3 cellular contexts compared by ENCODE assay signal in the genomic region with DNA sequence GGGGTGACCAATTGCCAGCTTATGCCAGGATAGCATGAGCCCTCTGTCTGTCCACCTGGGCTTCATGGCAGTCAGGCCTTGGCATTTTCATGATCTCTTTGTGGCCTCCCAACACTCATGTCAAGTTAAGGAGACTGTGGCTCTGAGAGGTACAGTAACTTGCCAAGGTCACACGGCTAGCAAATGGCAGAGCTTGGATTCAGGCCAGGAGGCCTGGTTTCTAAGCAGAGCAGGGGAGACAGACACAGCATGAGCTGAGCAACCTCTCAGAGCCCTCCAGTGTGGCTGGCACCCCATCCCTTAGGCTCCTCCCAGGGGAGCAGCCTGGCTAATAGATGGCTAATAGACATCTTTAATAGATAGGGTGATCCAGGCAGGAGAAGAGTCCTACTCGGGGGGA.
TF ChIP-seq lines count a peak whose summit lies in the region.

No MANE protein-coding gene starts in this region.

TF ChIP-seq in IMR-90, 13 proteins besides CTCF, POLR2A, EP300 and RAD21:
- TF ChIP-seq FOS (IDR thresholded peaks at IDR 0.05; ENCODE audit: low read depth, low read length) (no peak), MXI1 (IDR thresholded peaks at IDR 0.05; ENCODE audit: borderline replicate concordance, low read depth, low read length) (no peak), RCOR1 (IDR thresholded peaks at IDR 0.05; ENCODE audit: insufficient replicate concordance, low read length) (no peak)
TF ChIP-seq in IMR-90: peak in this region for 0.

TF ChIP-seq in GM12878, 131 proteins besides CTCF, POLR2A, EP300 and RAD21:
- TF ChIP-seq MTA2 (IDR thresholded peaks at IDR 0.05; ENCODE audit: low read depth) (no peak), SIX5 (IDR thresholded peaks at IDR 0.05; ENCODE audit: low read depth, low read length, severe bottlenecking) (no peak), JUND (IDR thresholded peaks at IDR 0.05; ENCODE audit: low read depth, low read length) (no peak), PAX8 (IDR thresholded peaks at IDR 0.05) (no peak), ZNF384 (IDR thresholded peaks at IDR 0.05; ENCODE audit: borderline replicate concordance, low read depth, low read length) (no peak), BCL11A (IDR thresholded peaks at IDR 0.05; ENCODE audit: low read depth, low read length) (no peak), ZNF24 (IDR thresholded peaks at IDR 0.05) (no peak), TARDBP (IDR thresholded peaks at IDR 0.05; ENCODE audit: borderline replicate concordance) (no peak), KDM1A (IDR thresholded peaks at IDR 0.05; ENCODE audit: borderline replicate concordance) (no peak), MEF2A (IDR thresholded peaks at IDR 0.05; ENCODE audit: insufficient read depth, low read depth, low read length) (no peak), NFXL1 (IDR thresholded peaks at IDR 0.05; ENCODE audit: borderline replicate concordance) (no peak), BACH1 (IDR thresholded peaks at IDR 0.05; ENCODE audit: borderline replicate concordance) (no peak), ATF7 (IDR thresholded peaks at IDR 0.05; ENCODE audit: low read depth) (no peak)
- TF ChIP-seq, protein P1, sequence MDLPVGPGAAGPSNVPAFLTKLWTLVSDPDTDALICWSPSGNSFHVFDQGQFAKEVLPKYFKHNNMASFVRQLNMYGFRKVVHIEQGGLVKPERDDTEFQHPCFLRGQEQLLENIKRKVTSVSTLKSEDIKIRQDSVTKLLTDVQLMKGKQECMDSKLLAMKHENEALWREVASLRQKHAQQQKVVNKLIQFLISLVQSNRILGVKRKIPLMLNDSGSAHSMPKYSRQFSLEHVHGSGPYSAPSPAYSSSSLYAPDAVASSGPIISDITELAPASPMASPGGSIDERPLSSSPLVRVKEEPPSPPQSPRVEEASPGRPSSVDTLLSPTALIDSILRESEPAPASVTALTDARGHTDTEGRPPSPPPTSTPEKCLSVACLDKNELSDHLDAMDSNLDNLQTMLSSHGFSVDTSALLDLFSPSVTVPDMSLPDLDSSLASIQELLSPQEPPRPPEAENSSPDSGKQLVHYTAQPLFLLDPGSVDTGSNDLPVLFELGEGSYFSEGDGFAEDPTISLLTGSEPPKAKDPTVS (IDR thresholded peaks at IDR 0.05; ENCODE audit: low read depth, low read length): no peak
- TF ChIP-seq, protein P2, sequence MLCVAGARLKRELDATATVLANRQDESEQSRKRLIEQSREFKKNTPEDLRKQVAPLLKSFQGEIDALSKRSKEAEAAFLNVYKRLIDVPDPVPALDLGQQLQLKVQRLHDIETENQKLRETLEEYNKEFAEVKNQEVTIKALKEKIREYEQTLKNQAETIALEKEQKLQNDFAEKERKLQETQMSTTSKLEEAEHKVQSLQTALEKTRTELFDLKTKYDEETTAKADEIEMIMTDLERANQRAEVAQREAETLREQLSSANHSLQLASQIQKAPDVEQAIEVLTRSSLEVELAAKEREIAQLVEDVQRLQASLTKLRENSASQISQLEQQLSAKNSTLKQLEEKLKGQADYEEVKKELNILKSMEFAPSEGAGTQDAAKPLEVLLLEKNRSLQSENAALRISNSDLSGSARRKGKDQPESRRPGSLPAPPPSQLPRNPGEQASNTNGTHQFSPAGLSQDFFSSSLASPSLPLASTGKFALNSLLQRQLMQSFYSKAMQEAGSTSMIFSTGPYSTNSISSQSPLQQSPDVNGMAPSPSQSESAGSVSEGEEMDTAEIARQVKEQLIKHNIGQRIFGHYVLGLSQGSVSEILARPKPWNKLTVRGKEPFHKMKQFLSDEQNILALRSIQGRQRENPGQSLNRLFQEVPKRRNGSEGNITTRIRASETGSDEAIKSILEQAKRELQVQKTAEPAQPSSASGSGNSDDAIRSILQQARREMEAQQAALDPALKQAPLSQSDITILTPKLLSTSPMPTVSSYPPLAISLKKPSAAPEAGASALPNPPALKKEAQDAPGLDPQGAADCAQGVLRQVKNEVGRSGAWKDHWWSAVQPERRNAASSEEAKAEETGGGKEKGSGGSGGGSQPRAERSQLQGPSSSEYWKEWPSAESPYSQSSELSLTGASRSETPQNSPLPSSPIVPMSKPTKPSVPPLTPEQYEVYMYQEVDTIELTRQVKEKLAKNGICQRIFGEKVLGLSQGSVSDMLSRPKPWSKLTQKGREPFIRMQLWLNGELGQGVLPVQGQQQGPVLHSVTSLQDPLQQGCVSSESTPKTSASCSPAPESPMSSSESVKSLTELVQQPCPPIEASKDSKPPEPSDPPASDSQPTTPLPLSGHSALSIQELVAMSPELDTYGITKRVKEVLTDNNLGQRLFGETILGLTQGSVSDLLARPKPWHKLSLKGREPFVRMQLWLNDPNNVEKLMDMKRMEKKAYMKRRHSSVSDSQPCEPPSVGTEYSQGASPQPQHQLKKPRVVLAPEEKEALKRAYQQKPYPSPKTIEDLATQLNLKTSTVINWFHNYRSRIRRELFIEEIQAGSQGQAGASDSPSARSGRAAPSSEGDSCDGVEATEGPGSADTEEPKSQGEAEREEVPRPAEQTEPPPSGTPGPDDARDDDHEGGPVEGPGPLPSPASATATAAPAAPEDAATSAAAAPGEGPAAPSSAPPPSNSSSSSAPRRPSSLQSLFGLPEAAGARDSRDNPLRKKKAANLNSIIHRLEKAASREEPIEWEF (IDR thresholded peaks at IDR 0.05; ENCODE audit: insufficient replicate concordance, low read depth, low read length): no peak
- TF ChIP-seq, protein P3, sequence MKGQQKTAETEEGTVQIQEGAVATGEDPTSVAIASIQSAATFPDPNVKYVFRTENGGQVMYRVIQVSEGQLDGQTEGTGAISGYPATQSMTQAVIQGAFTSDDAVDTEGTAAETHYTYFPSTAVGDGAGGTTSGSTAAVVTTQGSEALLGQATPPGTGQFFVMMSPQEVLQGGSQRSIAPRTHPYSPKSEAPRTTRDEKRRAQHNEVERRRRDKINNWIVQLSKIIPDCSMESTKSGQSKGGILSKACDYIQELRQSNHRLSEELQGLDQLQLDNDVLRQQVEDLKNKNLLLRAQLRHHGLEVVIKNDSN (IDR thresholded peaks at IDR 0.05; ENCODE audit: borderline replicate concordance, extremely low read length, insufficient read depth, low read depth, low read length): no peak
- TF ChIP-seq, protein P4, sequence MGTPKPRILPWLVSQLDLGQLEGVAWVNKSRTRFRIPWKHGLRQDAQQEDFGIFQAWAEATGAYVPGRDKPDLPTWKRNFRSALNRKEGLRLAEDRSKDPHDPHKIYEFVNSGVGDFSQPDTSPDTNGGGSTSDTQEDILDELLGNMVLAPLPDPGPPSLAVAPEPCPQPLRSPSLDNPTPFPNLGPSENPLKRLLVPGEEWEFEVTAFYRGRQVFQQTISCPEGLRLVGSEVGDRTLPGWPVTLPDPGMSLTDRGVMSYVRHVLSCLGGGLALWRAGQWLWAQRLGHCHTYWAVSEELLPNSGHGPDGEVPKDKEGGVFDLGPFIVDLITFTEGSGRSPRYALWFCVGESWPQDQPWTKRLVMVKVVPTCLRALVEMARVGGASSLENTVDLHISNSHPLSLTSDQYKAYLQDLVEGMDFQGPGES (IDR thresholded peaks at IDR 0.05): no peak

TF ChIP-seq in liver, 16 proteins besides CTCF, POLR2A, EP300 and RAD21:
- TF ChIP-seq EGR1 (IDR thresholded peaks at IDR 0.05; ENCODE audit: low read depth in 2 of 2): no peak
- no peak for TF ChIP-seq NR2F2 (IDR thresholded peaks at IDR 0.05)
- TF ChIP-seq, protein P5, sequence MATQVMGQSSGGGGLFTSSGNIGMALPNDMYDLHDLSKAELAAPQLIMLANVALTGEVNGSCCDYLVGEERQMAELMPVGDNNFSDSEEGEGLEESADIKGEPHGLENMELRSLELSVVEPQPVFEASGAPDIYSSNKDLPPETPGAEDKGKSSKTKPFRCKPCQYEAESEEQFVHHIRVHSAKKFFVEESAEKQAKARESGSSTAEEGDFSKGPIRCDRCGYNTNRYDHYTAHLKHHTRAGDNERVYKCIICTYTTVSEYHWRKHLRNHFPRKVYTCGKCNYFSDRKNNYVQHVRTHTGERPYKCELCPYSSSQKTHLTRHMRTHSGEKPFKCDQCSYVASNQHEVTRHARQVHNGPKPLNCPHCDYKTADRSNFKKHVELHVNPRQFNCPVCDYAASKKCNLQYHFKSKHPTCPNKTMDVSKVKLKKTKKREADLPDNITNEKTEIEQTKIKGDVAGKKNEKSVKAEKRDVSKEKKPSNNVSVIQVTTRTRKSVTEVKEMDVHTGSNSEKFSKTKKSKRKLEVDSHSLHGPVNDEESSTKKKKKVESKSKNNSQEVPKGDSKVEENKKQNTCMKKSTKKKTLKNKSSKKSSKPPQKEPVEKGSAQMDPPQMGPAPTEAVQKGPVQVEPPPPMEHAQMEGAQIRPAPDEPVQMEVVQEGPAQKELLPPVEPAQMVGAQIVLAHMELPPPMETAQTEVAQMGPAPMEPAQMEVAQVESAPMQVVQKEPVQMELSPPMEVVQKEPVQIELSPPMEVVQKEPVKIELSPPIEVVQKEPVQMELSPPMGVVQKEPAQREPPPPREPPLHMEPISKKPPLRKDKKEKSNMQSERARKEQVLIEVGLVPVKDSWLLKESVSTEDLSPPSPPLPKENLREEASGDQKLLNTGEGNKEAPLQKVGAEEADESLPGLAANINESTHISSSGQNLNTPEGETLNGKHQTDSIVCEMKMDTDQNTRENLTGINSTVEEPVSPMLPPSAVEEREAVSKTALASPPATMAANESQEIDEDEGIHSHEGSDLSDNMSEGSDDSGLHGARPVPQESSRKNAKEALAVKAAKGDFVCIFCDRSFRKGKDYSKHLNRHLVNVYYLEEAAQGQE (IDR thresholded peaks at IDR 0.05): no peak
